ENCODE assay signal across 1 cellular context in the genomic region with DNA sequence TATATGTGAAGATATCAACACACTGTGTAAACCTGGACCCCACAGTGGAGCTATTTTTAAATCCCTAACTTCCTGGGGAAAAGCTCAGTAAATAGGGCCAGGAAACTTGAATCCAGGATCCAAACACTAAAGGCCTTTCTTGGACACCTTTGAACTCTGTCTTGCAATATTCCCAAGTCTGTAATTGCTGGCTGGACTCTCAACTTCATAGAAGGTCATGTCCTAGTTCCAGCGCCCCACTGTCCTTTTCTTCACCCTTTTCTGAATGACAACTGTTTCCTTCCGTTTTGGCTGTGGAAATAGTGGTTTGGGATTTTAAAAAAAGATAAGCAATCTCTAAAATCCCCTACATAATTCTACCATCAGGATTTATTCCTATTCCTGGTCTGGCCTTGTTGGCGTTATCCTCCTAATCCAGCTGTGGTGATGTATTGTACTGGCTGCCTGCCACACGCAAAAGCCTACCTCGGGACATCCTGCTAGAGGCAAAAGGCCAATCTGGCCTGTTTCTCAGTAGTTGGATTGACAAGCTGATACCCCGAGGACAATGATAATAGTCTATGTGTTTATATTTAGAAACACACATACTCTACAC.
TF ChIP-seq lines count a peak whose summit lies in the region.

No MANE protein-coding gene starts in this region.

TF ChIP-seq in GM23338, 12 proteins besides CTCF, POLR2A, EP300 and RAD21 (continued from another document):
- TF ChIP-seq ZNF462 (CRISPR knock-in tag; IDR thresholded peaks at IDR 0.05), result no peak
